1 cellular context compared by ENCODE assay signal in the genomic region with DNA sequence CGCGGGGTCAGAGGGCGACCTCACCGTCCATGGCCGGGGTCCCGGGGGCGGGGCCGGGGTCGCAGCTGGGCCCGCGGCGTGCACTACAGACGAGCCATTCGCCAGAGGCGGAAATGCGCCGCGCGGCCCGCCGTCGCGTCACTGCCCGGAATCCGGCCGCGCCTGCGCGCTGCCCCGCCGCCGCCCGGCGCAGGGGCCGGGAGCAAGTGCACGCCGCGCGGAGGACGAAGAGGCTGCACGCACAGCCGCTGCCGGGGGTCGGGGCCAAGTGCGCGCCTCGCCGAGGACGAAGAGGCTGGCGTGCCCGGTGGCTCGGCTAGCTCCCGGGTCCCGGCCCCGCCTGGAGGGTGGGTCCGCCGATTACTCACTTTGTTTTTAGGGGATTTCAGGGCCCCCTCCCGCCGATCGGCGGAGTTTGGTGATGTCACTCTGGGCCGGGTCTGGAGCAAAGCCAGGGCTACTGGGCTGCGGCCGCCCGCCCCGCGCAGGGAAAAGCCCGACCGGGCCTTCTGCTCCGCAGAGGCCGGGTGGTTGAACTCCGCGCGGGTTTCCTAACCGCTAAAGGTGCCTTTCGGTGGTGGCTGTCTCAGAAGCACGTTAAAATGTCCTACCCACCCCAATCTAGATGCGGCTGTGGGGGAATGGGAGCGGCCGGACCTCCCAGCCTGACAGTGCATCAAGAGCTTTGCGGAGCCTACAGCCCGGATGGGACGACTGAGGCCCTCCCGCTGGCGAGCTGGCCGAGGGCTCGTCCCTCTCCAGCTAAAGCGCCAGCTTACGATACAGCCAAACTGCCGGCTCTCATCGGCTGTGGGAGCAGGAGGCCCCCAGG.
TF ChIP-seq lines count a peak whose summit lies in the region.

A gene (minus strand): TSS at position 115 of the 832 bp plus-strand sequence. CDS start 84 bp downstream, at position 31.

TF ChIP-seq in GM12878, 131 proteins besides CTCF, POLR2A, EP300 and RAD21 (continued from another document and continues in another):
- TF ChIP-seq, protein P1, sequence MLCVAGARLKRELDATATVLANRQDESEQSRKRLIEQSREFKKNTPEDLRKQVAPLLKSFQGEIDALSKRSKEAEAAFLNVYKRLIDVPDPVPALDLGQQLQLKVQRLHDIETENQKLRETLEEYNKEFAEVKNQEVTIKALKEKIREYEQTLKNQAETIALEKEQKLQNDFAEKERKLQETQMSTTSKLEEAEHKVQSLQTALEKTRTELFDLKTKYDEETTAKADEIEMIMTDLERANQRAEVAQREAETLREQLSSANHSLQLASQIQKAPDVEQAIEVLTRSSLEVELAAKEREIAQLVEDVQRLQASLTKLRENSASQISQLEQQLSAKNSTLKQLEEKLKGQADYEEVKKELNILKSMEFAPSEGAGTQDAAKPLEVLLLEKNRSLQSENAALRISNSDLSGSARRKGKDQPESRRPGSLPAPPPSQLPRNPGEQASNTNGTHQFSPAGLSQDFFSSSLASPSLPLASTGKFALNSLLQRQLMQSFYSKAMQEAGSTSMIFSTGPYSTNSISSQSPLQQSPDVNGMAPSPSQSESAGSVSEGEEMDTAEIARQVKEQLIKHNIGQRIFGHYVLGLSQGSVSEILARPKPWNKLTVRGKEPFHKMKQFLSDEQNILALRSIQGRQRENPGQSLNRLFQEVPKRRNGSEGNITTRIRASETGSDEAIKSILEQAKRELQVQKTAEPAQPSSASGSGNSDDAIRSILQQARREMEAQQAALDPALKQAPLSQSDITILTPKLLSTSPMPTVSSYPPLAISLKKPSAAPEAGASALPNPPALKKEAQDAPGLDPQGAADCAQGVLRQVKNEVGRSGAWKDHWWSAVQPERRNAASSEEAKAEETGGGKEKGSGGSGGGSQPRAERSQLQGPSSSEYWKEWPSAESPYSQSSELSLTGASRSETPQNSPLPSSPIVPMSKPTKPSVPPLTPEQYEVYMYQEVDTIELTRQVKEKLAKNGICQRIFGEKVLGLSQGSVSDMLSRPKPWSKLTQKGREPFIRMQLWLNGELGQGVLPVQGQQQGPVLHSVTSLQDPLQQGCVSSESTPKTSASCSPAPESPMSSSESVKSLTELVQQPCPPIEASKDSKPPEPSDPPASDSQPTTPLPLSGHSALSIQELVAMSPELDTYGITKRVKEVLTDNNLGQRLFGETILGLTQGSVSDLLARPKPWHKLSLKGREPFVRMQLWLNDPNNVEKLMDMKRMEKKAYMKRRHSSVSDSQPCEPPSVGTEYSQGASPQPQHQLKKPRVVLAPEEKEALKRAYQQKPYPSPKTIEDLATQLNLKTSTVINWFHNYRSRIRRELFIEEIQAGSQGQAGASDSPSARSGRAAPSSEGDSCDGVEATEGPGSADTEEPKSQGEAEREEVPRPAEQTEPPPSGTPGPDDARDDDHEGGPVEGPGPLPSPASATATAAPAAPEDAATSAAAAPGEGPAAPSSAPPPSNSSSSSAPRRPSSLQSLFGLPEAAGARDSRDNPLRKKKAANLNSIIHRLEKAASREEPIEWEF (IDR thresholded peaks at IDR 0.05; ENCODE audit: insufficient replicate concordance, low read depth, low read length) = no peak
- TF ChIP-seq SMC3 (IDR thresholded peaks at IDR 0.05; ENCODE audit: borderline replicate concordance, low read length) = no peak
- TF ChIP-seq, protein P2, sequence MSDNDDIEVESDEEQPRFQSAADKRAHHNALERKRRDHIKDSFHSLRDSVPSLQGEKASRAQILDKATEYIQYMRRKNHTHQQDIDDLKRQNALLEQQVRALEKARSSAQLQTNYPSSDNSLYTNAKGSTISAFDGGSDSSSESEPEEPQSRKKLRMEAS (IDR thresholded peaks at IDR 0.05; ENCODE audit: low read depth, low read length) = no peak; the same call in 1 of the 2 replicates
- TF ChIP-seq, protein P3, sequence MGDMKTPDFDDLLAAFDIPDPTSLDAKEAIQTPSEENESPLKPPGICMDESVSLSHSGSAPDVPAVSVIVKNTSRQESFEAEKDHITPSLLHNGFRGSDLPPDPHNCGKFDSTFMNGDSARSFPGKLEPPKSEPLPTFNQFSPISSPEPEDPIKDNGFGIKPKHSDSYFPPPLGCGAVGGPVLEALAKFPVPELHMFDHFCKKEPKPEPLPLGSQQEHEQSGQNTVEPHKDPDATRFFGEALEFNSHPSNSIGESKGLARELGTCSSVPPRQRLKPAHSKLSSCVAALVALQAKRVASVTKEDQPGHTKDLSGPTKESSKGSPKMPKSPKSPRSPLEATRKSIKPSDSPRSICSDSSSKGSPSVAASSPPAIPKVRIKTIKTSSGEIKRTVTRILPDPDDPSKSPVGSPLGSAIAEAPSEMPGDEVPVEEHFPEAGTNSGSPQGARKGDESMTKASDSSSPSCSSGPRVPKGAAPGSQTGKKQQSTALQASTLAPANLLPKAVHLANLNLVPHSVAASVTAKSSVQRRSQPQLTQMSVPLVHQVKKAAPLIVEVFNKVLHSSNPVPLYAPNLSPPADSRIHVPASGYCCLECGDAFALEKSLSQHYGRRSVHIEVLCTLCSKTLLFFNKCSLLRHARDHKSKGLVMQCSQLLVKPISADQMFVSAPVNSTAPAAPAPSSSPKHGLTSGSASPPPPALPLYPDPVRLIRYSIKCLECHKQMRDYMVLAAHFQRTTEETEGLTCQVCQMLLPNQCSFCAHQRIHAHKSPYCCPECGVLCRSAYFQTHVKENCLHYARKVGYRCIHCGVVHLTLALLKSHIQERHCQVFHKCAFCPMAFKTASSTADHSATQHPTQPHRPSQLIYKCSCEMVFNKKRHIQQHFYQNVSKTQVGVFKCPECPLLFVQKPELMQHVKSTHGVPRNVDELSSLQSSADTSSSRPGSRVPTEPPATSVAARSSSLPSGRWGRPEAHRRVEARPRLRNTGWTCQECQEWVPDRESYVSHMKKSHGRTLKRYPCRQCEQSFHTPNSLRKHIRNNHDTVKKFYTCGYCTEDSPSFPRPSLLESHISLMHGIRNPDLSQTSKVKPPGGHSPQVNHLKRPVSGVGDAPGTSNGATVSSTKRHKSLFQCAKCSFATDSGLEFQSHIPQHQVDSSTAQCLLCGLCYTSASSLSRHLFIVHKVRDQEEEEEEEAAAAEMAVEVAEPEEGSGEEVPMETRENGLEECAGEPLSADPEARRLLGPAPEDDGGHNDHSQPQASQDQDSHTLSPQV (IDR thresholded peaks at IDR 0.05) = no peak
- TF ChIP-seq IRF4 (IDR thresholded peaks at IDR 0.05; ENCODE audit: low read depth, low read length) = no peak
- TF ChIP-seq SP1 (IDR thresholded peaks at IDR 0.05; ENCODE audit: low read depth, low read length) = peak; percentile 56
- no peak for TF ChIP-seq ZNF384 (IDR thresholded peaks at IDR 0.05; ENCODE audit: borderline replicate concordance, low read depth, low read length)
- TF ChIP-seq HDAC6 (IDR thresholded peaks at IDR 0.05; ENCODE audit: unreplicated experiment) = no peak
- TF ChIP-seq, protein P4, sequence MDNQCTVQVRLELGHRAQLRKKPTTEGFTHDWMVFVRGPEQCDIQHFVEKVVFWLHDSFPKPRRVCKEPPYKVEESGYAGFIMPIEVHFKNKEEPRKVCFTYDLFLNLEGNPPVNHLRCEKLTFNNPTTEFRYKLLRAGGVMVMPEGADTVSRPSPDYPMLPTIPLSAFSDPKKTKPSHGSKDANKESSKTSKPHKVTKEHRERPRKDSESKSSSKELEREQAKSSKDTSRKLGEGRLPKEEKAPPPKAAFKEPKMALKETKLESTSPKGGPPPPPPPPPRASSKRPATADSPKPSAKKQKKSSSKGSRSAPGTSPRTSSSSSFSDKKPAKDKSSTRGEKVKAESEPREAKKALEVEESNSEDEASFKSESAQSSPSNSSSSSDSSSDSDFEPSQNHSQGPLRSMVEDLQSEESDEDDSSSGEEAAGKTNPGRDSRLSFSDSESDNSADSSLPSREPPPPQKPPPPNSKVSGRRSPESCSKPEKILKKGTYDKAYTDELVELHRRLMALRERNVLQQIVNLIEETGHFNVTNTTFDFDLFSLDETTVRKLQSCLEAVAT (IDR thresholded peaks at IDR 0.05) = peak; percentile 89
- TF ChIP-seq SPI1 (IDR thresholded peaks at IDR 0.05; ENCODE audit: borderline replicate concordance, insufficient read depth, low read depth, low read length) = no peak
- TF ChIP-seq, protein P5, sequence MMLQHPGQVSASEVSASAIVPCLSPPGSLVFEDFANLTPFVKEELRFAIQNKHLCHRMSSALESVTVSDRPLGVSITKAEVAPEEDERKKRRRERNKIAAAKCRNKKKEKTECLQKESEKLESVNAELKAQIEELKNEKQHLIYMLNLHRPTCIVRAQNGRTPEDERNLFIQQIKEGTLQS (IDR thresholded peaks at IDR 0.05; ENCODE audit: borderline replicate concordance, extremely low read depth, low read depth, low read length) = no peak
- TF ChIP-seq IKZF2 (IDR thresholded peaks at IDR 0.05) = no peak; a peak in 2 of 4 replicates
- no peak for TF ChIP-seq MTA3 (IDR thresholded peaks at IDR 0.05; ENCODE audit: borderline replicate concordance, low read length)
- no peak for TF ChIP-seq RAD51 (IDR thresholded peaks at IDR 0.05)
- TF ChIP-seq BMI1 (IDR thresholded peaks at IDR 0.05; ENCODE audit: borderline replicate concordance) = no peak
- 0 out of 2 replicates have a peak, but pooled peaks have one; percentile 57 for TF ChIP-seq NFXL1 (IDR thresholded peaks at IDR 0.05; ENCODE audit: borderline replicate concordance)
- TF ChIP-seq TAF1 (IDR thresholded peaks at IDR 0.05; ENCODE audit: borderline replicate concordance, low read depth, low read length) = 0 out of 2 replicates have a peak, but pooled peaks have one; percentile 11
- TF ChIP-seq STAT1 (conservative IDR thresholded peaks at IDR 0.05) = no peak
- no peak for TF ChIP-seq SUZ12 (IDR thresholded peaks at IDR 0.05; ENCODE audit: unreplicated experiment)
- TF ChIP-seq, protein P6, sequence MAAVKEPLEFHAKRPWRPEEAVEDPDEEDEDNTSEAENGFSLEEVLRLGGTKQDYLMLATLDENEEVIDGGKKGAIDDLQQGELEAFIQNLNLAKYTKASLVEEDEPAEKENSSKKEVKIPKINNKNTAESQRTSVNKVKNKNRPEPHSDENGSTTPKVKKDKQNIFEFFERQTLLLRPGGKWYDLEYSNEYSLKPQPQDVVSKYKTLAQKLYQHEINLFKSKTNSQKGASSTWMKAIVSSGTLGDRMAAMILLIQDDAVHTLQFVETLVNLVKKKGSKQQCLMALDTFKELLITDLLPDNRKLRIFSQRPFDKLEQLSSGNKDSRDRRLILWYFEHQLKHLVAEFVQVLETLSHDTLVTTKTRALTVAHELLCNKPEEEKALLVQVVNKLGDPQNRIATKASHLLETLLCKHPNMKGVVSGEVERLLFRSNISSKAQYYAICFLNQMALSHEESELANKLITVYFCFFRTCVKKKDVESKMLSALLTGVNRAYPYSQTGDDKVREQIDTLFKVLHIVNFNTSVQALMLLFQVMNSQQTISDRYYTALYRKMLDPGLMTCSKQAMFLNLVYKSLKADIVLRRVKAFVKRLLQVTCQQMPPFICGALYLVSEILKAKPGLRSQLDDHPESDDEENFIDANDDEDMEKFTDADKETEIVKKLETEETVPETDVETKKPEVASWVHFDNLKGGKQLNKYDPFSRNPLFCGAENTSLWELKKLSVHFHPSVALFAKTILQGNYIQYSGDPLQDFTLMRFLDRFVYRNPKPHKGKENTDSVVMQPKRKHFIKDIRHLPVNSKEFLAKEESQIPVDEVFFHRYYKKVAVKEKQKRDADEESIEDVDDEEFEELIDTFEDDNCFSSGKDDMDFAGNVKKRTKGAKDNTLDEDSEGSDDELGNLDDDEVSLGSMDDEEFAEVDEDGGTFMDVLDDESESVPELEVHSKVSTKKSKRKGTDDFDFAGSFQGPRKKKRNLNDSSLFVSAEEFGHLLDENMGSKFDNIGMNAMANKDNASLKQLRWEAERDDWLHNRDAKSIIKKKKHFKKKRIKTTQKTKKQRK (IDR thresholded peaks at IDR 0.05; ENCODE audit: low read depth, low read length) = no peak
- 0 out of 2 replicates have a peak, but pooled peaks have one; percentile 12 for TF ChIP-seq RFX5 (IDR thresholded peaks at IDR 0.05; ENCODE audit: low read depth, low read length)
- TF ChIP-seq NFIC (IDR thresholded peaks at IDR 0.05; ENCODE audit: low read depth, low read length) = no peak
- peak; percentile 70 for TF ChIP-seq NRF1 (conservative IDR thresholded peaks at IDR 0.05; ENCODE audit: low read depth, low read length)
- no peak for TF ChIP-seq SUPT20H (IDR thresholded peaks at IDR 0.05; ENCODE audit: borderline replicate concordance, control insufficient read depth, low read depth, low read length)
- TF ChIP-seq SREBF2 (IDR thresholded peaks at IDR 0.05; ENCODE audit: low read length) = no peak
- TF ChIP-seq, protein P7, sequence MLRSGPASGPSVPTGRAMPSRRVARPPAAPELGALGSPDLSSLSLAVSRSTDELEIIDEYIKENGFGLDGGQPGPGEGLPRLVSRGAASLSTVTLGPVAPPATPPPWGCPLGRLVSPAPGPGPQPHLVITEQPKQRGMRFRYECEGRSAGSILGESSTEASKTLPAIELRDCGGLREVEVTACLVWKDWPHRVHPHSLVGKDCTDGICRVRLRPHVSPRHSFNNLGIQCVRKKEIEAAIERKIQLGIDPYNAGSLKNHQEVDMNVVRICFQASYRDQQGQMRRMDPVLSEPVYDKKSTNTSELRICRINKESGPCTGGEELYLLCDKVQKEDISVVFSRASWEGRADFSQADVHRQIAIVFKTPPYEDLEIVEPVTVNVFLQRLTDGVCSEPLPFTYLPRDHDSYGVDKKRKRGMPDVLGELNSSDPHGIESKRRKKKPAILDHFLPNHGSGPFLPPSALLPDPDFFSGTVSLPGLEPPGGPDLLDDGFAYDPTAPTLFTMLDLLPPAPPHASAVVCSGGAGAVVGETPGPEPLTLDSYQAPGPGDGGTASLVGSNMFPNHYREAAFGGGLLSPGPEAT (IDR thresholded peaks at IDR 0.05; ENCODE audit: low read depth) = peak; percentile 64
- peak; percentile 58; the same call in 1 of the 2 replicates for TF ChIP-seq BACH1 (IDR thresholded peaks at IDR 0.05; ENCODE audit: borderline replicate concordance)
- TF ChIP-seq, protein P8, sequence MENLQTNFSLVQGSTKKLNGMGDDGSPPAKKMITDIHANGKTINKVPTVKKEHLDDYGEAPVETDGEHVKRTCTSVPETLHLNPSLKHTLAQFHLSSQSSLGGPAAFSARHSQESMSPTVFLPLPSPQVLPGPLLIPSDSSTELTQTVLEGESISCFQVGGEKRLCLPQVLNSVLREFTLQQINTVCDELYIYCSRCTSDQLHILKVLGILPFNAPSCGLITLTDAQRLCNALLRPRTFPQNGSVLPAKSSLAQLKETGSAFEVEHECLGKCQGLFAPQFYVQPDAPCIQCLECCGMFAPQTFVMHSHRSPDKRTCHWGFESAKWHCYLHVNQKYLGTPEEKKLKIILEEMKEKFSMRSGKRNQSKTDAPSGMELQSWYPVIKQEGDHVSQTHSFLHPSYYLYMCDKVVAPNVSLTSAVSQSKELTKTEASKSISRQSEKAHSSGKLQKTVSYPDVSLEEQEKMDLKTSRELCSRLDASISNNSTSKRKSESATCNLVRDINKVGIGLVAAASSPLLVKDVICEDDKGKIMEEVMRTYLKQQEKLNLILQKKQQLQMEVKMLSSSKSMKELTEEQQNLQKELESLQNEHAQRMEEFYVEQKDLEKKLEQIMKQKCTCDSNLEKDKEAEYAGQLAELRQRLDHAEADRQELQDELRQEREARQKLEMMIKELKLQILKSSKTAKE (IDR thresholded peaks at IDR 0.05; ENCODE audit: low read depth, poor library complexity, severe bottlenecking) = peak; percentile 13
- TF ChIP-seq POU2F2 (IDR thresholded peaks at IDR 0.05; ENCODE audit: borderline replicate concordance, low read depth, low read length) = peak; percentile 70; the same call in 2 of the 3 replicates
- no peak for TF ChIP-seq PML (IDR thresholded peaks at IDR 0.05; ENCODE audit: low read length)
- TF ChIP-seq ATF7 (IDR thresholded peaks at IDR 0.05; ENCODE audit: low read depth) = peak; percentile 95
- peak; percentile 63; the same call in 1 of the 2 replicates for TF ChIP-seq NR2C1 (IDR thresholded peaks at IDR 0.05)
